In genomic region chr3:52052831-52053306, GRCh38 we compare ENCODE assay signal across 8 cellular contexts. TPM values are rescaled to one million over a fixed set of nuclear protein-coding genes. Genes with fewer than 3 reads are reported as not detected.
DNase-seq lines count a peak whose midpoint lies in the region; ATAC-seq, FAIRE-seq and TF ChIP-seq lines count a peak whose summit lies in the region.

No MANE protein-coding gene starts in this region.

- WGBS in hepatocyte (ENCODE audit: low lambda C conversion rate, missing lambda C conversion rate): 42% methylated on average over 10 of the region's 10 CpGs

- H3K27me3 Mint-ChIP-seq in astrocyte (ENCODE audit: low read depth, unreplicated experiment) (no peaks in the 10 kb centered on the region), Calu3 (ENCODE audit: unreplicated experiment) (no peaks in the 10 kb centered on the region)

- H3K36me3 ChIP-seq in astrocyte (ENCODE audit: insufficient read depth, low read length) (peaks cover 18% of the 10 kb centered on the region), hepatocyte (replicated peaks; ENCODE audit: insufficient read depth, low read depth) (no peaks in the 10 kb centered on the region), rectal smooth muscle tissue (ENCODE audit: control insufficient read depth, insufficient read depth, low read length) (peaks cover 8% of the 10 kb centered on the region)

- no peak for ATAC-seq in HG03520 (IDR thresholded peaks at IDR 0.05; ENCODE audit: unreplicated experiment)

- H3K9ac ChIP-seq in astrocyte (ENCODE audit: low read length) (peak overlapping the region; percentile 92), rectal smooth muscle tissue (ENCODE audit: low read length) (no peak overlapping the region)

- no peaks in the 10 kb centered on the region for H3K9me3 ChIP-seq in astrocyte (ENCODE audit: insufficient read depth, low read depth, low read length)
- H3K9me3 ChIP-seq in hepatocyte (ENCODE audit: low read depth): no peaks in the 10 kb centered on the region

- no peaks in the 10 kb centered on the region for H3K9me2 ChIP-seq in hepatocyte (replicated peaks; ENCODE audit: insufficient read depth)

- DNase-seq in GM18507 (ENCODE audit: extremely low spot score, insufficient read length, low read depth) (no peak), RKO (ENCODE audit: low spot score) (peak; percentile 86), astrocyte (ENCODE audit: low read depth) (peak; percentile 64), hepatocyte (ENCODE audit: low spot score) (peak; percentile 65), Calu3 (no peak), NCI-H1694 treated with DMSO at 0.1 percent for 48 hours (lab: John Stamatoyannopoulos, UW) (no peak)

- H3K79me2 ChIP-seq in astrocyte (ENCODE audit: insufficient read depth, low read length) (peaks cover 81% of the 10 kb centered on the region), hepatocyte (peaks cover 40% of the 10 kb centered on the region)

- peak overlapping the region; percentile 89 for H3K4me2 ChIP-seq in astrocyte (ENCODE audit: low read length)
- H3K4me2 ChIP-seq in hepatocyte: peak overlapping the region; percentile 92

- TF ChIP-seq CTCF in astrocyte (IDR thresholded peaks at IDR 0.05; ENCODE audit: insufficient read depth, low read depth, low read length) (peak; percentile 21), hepatocyte (IDR thresholded peaks at IDR 0.05; ENCODE audit: poor library complexity) (no peak), Calu3 (IDR thresholded peaks at IDR 0.05; ENCODE audit: unreplicated experiment) (no peak)

- H3K4me3 Mint-ChIP-seq in astrocyte (ENCODE audit: unreplicated experiment) (peak overlapping the region; percentile 84), Calu3 (ENCODE audit: low read depth, unreplicated experiment) (no peak overlapping the region)

- H3K27ac Mint-ChIP-seq in astrocyte (ENCODE audit: unreplicated experiment) (peak overlapping the region; percentile 91), Calu3 (ENCODE audit: unreplicated experiment) (no peak overlapping the region)

- H3K4me1 ChIP-seq in astrocyte (ENCODE audit: insufficient read depth, low read length) (peaks cover 49% of the 10 kb centered on the region), hepatocyte (ENCODE audit: insufficient read depth) (peaks cover 17% of the 10 kb centered on the region), rectal smooth muscle tissue (ENCODE audit: control insufficient read depth, insufficient read depth, low read length) (peaks cover 14% of the 10 kb centered on the region)

- H3K4me1 Mint-ChIP-seq in astrocyte (ENCODE audit: low read depth, unreplicated experiment) (peaks cover 41% of the 10 kb centered on the region), Calu3 (ENCODE audit: low read depth, unreplicated experiment) (peaks cover 19% of the 10 kb centered on the region)

- FAIRE-seq in GM18507 (lab: Jason Lieb, UNC) (peak; percentile 79), astrocyte (lab: Jason Lieb, UNC) (peak; percentile 55)

- H3K27me3 ChIP-seq in astrocyte (ENCODE audit: insufficient read depth, low read length) (no peaks in the 10 kb centered on the region), hepatocyte (no peaks in the 10 kb centered on the region), rectal smooth muscle tissue (ENCODE audit: control insufficient read depth, insufficient read depth, low read length) (no peaks in the 10 kb centered on the region)

- H3K9me3 Mint-ChIP-seq in astrocyte (ENCODE audit: unreplicated experiment) (no peaks in the 10 kb centered on the region), Calu3 (ENCODE audit: low read depth, unreplicated experiment) (no peaks in the 10 kb centered on the region)

- intact Hi-C loops in Calu3 (cut with micrococcal nuclease; ENCODE audit: unreplicated experiment): no loop called here

- H3K36me3 Mint-ChIP-seq in astrocyte (ENCODE audit: low read depth, unreplicated experiment): peaks cover 8% of the 10 kb centered on the region
- H3K36me3 Mint-ChIP-seq in Calu3 (ENCODE audit: insufficient read depth, unreplicated experiment): peaks cover 37% of the 10 kb centered on the region

- H3K27ac ChIP-seq in astrocyte (ENCODE audit: low read depth, low read length) (peak overlapping the region; percentile 71), hepatocyte (no peak overlapping the region), rectal smooth muscle tissue (ENCODE audit: low read depth, low read length) (peak overlapping the region; percentile 66)

- peak overlapping the region; percentile 23 for H2AFZ ChIP-seq in astrocyte (ENCODE audit: low read depth, low read length)
- H2AFZ ChIP-seq in hepatocyte: no peak overlapping the region

- CTCF ChIA-PET in Calu3 (lab: Charles Lee): interaction anchor here (1.0 to 1.6 kb wide), 3 partner anchors 47 to 90 kb away, joined by 3 to 5 read pairs (median 4); no protein-coding TSS in a partner anchor

- H3K4me3 ChIP-seq in astrocyte (ENCODE audit: insufficient read depth, low read depth, low read length) (peak overlapping the region; percentile 43), hepatocyte (no peak overlapping the region), rectal smooth muscle tissue (ENCODE audit: low read length) (peak overlapping the region; percentile 47)

- H4K20me1 ChIP-seq in astrocyte (ENCODE audit: insufficient read depth, low read length): peaks cover 19% of the 10 kb centered on the region
- H4K20me1 ChIP-seq in hepatocyte (ENCODE audit: insufficient read depth, poor library complexity, severe bottlenecking): peaks cover 25% of the 10 kb centered on the region

- BruUV-seq in Calu3 (replicated peaks; lab: Mats Ljungman, UMichigan): no TSS peak

RNA-seq across cellular contexts. Expression of gene DUSP7, which starts 3.5 kb away (rescaled TPM):
- total RNA-seq in astrocyte (24.2 and 24.9 TPM in 2 replicates), hepatocyte (13.1 and 13.8 TPM in 2 replicates), Calu3 (2022) (7.7 and 7.9 TPM in 2 replicates)
- 5.9 and 6.4 TPM in 2 replicates for polyA plus RNA-seq in hepatocyte

RNA-seq across cellular contexts. Expression of gene RPL29, which starts 57.2 kb away (rescaled TPM):
- total RNA-seq in astrocyte (768 and 872 TPM in 2 replicates), hepatocyte (981 and 1,184 TPM in 2 replicates), Calu3 (2022) (747 and 782 TPM in 2 replicates)
- polyA plus RNA-seq in hepatocyte: 786 and 812 TPM in 2 replicates

Comparison
In these comparisons a context has a peak if more than half of its experiments do, and no peak if none do; other contexts are left out.
1. DNase-seq: peak in RKO (single experiment), astrocyte (single experiment) and hepatocyte (single experiment); none in GM18507 (single experiment), Calu3 (single experiment) and NCI-H1694 treated with DMSO at 0.1 percent for 48 hours (single experiment).